Comparison of ENCODE assay signal across 9 cellular contexts in the genomic region with DNA sequence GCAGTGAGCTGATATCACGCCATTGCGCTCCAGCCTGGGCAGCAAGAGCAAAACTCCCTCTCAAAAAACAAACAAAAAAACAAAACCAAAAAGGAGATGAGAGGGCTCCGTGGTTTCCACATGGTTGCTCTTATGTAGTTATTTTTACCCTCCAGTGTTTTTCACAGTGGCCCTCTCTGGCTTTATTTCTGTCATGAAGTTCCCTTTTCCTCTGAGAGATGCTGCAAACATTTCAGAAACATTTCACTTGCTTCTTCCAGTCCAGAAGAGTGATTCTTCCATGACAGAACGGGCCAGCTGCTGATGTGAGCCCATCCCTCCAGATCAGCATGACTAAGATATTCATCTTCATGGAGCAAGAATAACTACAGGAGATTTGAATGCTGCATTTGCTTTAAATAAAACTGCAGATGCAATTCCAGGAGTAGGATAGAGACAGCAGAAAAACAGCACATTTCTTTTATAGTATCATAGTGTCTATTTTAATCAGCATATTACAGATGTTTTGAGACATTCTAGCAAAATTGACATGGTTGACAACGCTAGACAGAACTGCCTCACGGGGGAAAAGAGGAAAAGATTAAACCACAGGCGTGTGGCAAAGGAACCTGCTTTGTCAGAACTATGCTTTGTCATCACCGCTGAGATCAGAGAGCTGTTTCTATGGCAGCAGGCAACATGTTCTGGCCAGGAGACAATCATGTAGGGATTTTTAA. TPM values are rescaled to one million over a fixed set of nuclear protein-coding genes. Genes with fewer than 3 reads are reported as not detected.
DNase-seq lines count a peak whose midpoint lies in the region; ATAC-seq, FAIRE-seq and TF ChIP-seq lines count a peak whose summit lies in the region.
"Had no signal": no experiment of that assay in that cellular context is flagged by ENCODE, and none has a peak within 500 bp of the region (broad histone marks: within the 10 kb centered on the region; RNA-seq: fewer than 3 reads in every experiment).

No MANE protein-coding gene starts in this region.

- peaks cover 46% of the 10 kb centered on the region for H3K4me1 Mint-ChIP-seq in neural progenitor cell
- peaks cover 27% of the 10 kb centered on the region for H3K4me1 Mint-ChIP-seq in Calu3 (ENCODE audit: low read depth, unreplicated experiment)

- H3K4me1 ChIP-seq in GM12878 (ENCODE audit: control insufficient read depth, insufficient read depth, low read length) (peaks cover 18% of the 10 kb centered on the region), neural progenitor cell (peaks cover 26% of the 10 kb centered on the region)

- peak; percentile 89 for ATAC-seq in GM18909 (IDR thresholded peaks at IDR 0.05; ENCODE audit: poor library complexity, unreplicated experiment)
- ATAC-seq in HG03095 (IDR thresholded peaks at IDR 0.05; ENCODE audit: unreplicated experiment): peak; percentile 89
- ATAC-seq in GM12878: peak; percentile 88

- H3K36me3 Mint-ChIP-seq in neural progenitor cell (no peaks in the 10 kb centered on the region), Calu3 (ENCODE audit: insufficient read depth, unreplicated experiment) (no peaks in the 10 kb centered on the region)

- peaks cover 2% of the 10 kb centered on the region for H3K9me3 Mint-ChIP-seq in neural progenitor cell
- H3K9me3 Mint-ChIP-seq in Calu3 (ENCODE audit: low read depth, unreplicated experiment): no peaks in the 10 kb centered on the region

- H3F3A ChIP-seq in neural progenitor cell (ENCODE audit: low read depth): peaks cover 14% of the 10 kb centered on the region

- peaks cover 4% of the 10 kb centered on the region for H3K27me3 Mint-ChIP-seq in neural progenitor cell (ENCODE audit: insufficient read depth, low read depth)
- H3K27me3 Mint-ChIP-seq in Calu3 (ENCODE audit: unreplicated experiment): no peaks in the 10 kb centered on the region

- no peak overlapping the region for H3K27ac ChIP-seq in GM12878 (ENCODE audit: control insufficient read depth, insufficient read depth)
- no peak overlapping the region for H3K27ac ChIP-seq in neural progenitor cell

- H3K36me3 ChIP-seq in GM12878 (ENCODE audit: control insufficient read depth in 2 of 2, insufficient read depth in 2 of 2, low read length in 1 of 2) (no peaks in the 10 kb centered on the region), neural progenitor cell (no peaks in the 10 kb centered on the region)

- peak; percentile 52 for FAIRE-seq in GM12878 (lab: Jason Lieb, UNC)

- no peak; the same call in 1 of the 2 replicates for TF ChIP-seq RAD21 in GM12878 (IDR thresholded peaks at IDR 0.05; ENCODE audit: insufficient read depth, low read depth, low read length)

- POLR2A ChIA-PET in GM12878 (lab: Charles Lee): no interaction called here

- H3K27me3 ChIP-seq in GM12878 (replicated peaks in 1 of 2; ENCODE audit: control insufficient read depth in 2 of 2, insufficient read depth in 2 of 2, low read length in 1 of 2) (no peaks in the 10 kb centered on the region; a peak in 1 of 4 replicates), neural progenitor cell (no peaks in the 10 kb centered on the region)

- H2AFZ ChIP-seq in GM12878 (ENCODE audit: control insufficient read depth, low read depth, low read length): no peak overlapping the region
- H2AFZ ChIP-seq in neural progenitor cell (replicated peaks): no peak overlapping the region

- intact Hi-C loops in GM12878 (cut with micrococcal nuclease; ENCODE audit: unreplicated experiment): no loop called here
- intact Hi-C loops in Calu3 (cut with micrococcal nuclease; ENCODE audit: unreplicated experiment): no loop called here

- no peaks in the 10 kb centered on the region for H4K20me1 ChIP-seq in GM12878 (ENCODE audit: control insufficient read depth, insufficient read depth)
- no peaks in the 10 kb centered on the region for H4K20me1 ChIP-seq in neural progenitor cell (ENCODE audit: low read depth)

- DNase-seq in Caki2 (ENCODE audit: low read depth) (peak; percentile 81), NCI-H345 treated with DMSO at 0.1 percent for 48 hours (lab: John Stamatoyannopoulos, UW; ENCODE audit: unreplicated experiment) (peak; percentile 5), GM12878 (ENCODE audit: low read depth, low spot score) (peak; percentile 60), neural progenitor cell (ENCODE audit: low spot score) (peak; percentile 20), LoVo (ENCODE audit: low spot score) (no peak), Calu3 (no peak)

- CTCF ChIA-PET in GM12878 (lab: Yijun Ruan, JAX) (interaction anchor here (0.7 to 1.4 kb wide), 2 partner anchors 33 to 37 kb away, joined by 3 read pairs; no protein-coding TSS in a partner anchor), Calu3 (lab: Charles Lee) (no interaction called here)

- WGBS in GM12878 (ENCODE audit: insufficient coverage, insufficient replicate concordance, low lambda C conversion rate, missing lambda C conversion rate): 1% methylated on average over 8 of the region's 8 CpGs

- H3K27ac Mint-ChIP-seq in neural progenitor cell (peak overlapping the region; percentile 90), Calu3 (ENCODE audit: unreplicated experiment) (no peak overlapping the region)

- no peaks in the 10 kb centered on the region for H3K9me3 ChIP-seq in GM12878 (replicated peaks; ENCODE audit: control insufficient read depth, insufficient read depth, low read length)
- H3K9me3 ChIP-seq in neural progenitor cell (ENCODE audit: low read depth): no peaks in the 10 kb centered on the region

- BruUV-seq in GM12878 (replicated peaks; lab: Mats Ljungman, UMichigan): no TSS peak
- no TSS peak for BruUV-seq in Calu3 (replicated peaks; lab: Mats Ljungman, UMichigan)

- peak overlapping the region; percentile 48; the same call in 1 of the 2 replicates for H3K4me3 ChIP-seq in GM12878
- no peak overlapping the region for H3K4me3 ChIP-seq in neural progenitor cell
- H3K4me3 ChIP-seq: lung had no signal

- H3K4me3 Mint-ChIP-seq in neural progenitor cell (peak overlapping the region; percentile 33), Calu3 (ENCODE audit: low read depth, unreplicated experiment) (no peak overlapping the region)

- RAD21 ChIA-PET in GM12878 (lab: Charles Lee; ENCODE audit: unreplicated experiment): no interaction called here

- H3K9ac ChIP-seq in GM12878 (ENCODE audit: control insufficient read depth, insufficient read depth, low read length) (no peak overlapping the region), neural progenitor cell (no peak overlapping the region)

- SMC1A ChIA-PET in GM12878 (lab: Charles Lee; ENCODE audit: uncharacterized antibody, unreplicated experiment): no interaction called here

- no peaks in the 10 kb centered on the region for H3K79me2 ChIP-seq in GM12878 (ENCODE audit: control insufficient read depth, insufficient read depth, low read length)
- H3K79me2 ChIP-seq in neural progenitor cell (ENCODE audit: low read depth): no peaks in the 10 kb centered on the region

- H3K4me2 ChIP-seq in GM12878 (ENCODE audit: control insufficient read depth, insufficient read depth): peak overlapping the region; percentile 78
- peak overlapping the region; percentile 6 for H3K4me2 ChIP-seq in neural progenitor cell

- in situ Hi-C loops in Caki2 (cut with HindIII; ENCODE audit: low pct_unique_long_range_greater_than_20kb, low sequenced_read_pairs) (no loop called here), GM12878 (cut with MboI) (no loop called here)

- TF ChIP-seq EP300 in GM12878 (IDR thresholded peaks at IDR 0.05; ENCODE audit: borderline replicate concordance in 1 of 2, control insufficient read depth in 1 of 2, low read depth in 2 of 2, low read length in 2 of 2): peak in 1 of 2 experiments; percentile 9; a peak in 2 of 4 replicates

- TF ChIP-seq CTCF in GM12878 (IDR thresholded peaks at IDR 0.05 in 2 of 3, conservative IDR thresholded peaks at IDR 0.05 in 1 of 3; ENCODE audit: control insufficient read depth in 2 of 3, extremely low read depth in 1 of 3, insufficient read depth in 1 of 3, low read depth in 3 of 3, low read length in 3 of 3): no peak
- no peak for TF ChIP-seq CTCF in neural progenitor cell (IDR thresholded peaks at IDR 0.05)
- TF ChIP-seq CTCF in Calu3 (IDR thresholded peaks at IDR 0.05; ENCODE audit: unreplicated experiment): no peak

- TF ChIP-seq POLR2A in GM12878 (IDR thresholded peaks at IDR 0.05; ENCODE audit: low read depth, low read length): no peak

TF ChIP-seq in GM12878, 131 proteins besides CTCF, POLR2A, EP300 and RAD21 (continues in another document):
- TF ChIP-seq FOXK2 (IDR thresholded peaks at IDR 0.05) (no peak), CHD4 (IDR thresholded peaks at IDR 0.05) (no peak)
- TF ChIP-seq, protein P1, sequence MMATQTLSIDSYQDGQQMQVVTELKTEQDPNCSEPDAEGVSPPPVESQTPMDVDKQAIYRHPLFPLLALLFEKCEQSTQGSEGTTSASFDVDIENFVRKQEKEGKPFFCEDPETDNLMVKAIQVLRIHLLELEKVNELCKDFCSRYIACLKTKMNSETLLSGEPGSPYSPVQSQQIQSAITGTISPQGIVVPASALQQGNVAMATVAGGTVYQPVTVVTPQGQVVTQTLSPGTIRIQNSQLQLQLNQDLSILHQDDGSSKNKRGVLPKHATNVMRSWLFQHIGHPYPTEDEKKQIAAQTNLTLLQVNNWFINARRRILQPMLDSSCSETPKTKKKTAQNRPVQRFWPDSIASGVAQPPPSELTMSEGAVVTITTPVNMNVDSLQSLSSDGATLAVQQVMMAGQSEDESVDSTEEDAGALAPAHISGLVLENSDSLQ (IDR thresholded peaks at IDR 0.05): no peak

RNA-seq across cellular contexts. Expression of a gene that starts 40.3 kb away (rescaled TPM):
- total RNA-seq in Caki2 (2014; rRNA removed; shearing (Covaris generic); ENCODE audit: low replicate concordance): 41.9 and 62.1 TPM in 2 replicates
- total RNA-seq in GM12878 (2013; cell fraction: nucleolus; rRNA removed): 19.5 and 22.2 TPM in 2 replicates
- total RNA-seq in GM12878 (2014; rRNA removed) (0.98 and 1.2 TPM in 2 replicates), GM12878 (2014; rRNA removed; fragmentation: Illumina TruSeq; extraction: Trizol) (1.1 and 1.6 TPM in 2 replicates), GM12878 (2021) (1.4 and 1.7 TPM in 2 replicates), neural progenitor cell (ENCODE audit: low replicate concordance) (37.2 and 104 TPM in 2 replicates), Calu3 (2022) (11.1 and 15.0 TPM in 2 replicates)
- polyA plus RNA-seq in GM12878 (2011; ENCODE audit: low read depth): 1.0 TPM
- polyA plus RNA-seq in GM12878 (2011; rRNA removed) (2.0 and 3.0 TPM in 2 replicates), GM12878 (2014; fragmentation: Illumina TruSeq; extraction: Trizol) (1.4 and 2.6 TPM in 2 replicates), GM12878 (2014; fragmentation: Nextera tagmentation; extraction: Ambion mirVana) (under 1 TPM; 0.32 to 0.49 TPM), GM12878 (2014; rRNA removed) (0.59 and 0.75 TPM in 2 replicates), GM12878 (2016; fragmentation: Nextera tagmentation; extraction: Ambion mirVana) (under 1 TPM; 0.30 to 0.92 TPM)
- polyA plus RNA-seq in GM12878 (2011; cell fraction: cytosol; rRNA removed): 0.75 and 1.2 TPM in 2 replicates
- polyA plus RNA-seq in GM12878 (2011; cell fraction: nucleus; rRNA removed): 2.1 and 3.4 TPM in 2 replicates
- polyA plus RNA-seq in GM12878 (2012): 0.93 and 1.5 TPM in 2 replicates
- polyA minus RNA-seq in GM12878 (2011; rRNA and poly(A)+ RNA removed): 2.8 and 3.2 TPM in 2 replicates
- 0.52 and 1.6 TPM in 2 replicates for polyA minus RNA-seq in GM12878 (2011; cell fraction: cytosol; rRNA and poly(A)+ RNA removed)
- 3.1 and 3.4 TPM in 2 replicates for polyA minus RNA-seq in GM12878 (2011; cell fraction: nucleus; rRNA and poly(A)+ RNA removed)

Comparison
In these comparisons a context has a peak if more than half of its experiments do, and no peak if none do; other contexts are left out.
1. DNase-seq: peak in Caki2 (single experiment), NCI-H345 treated with DMSO at 0.1 percent for 48 hours (single experiment), GM12878 (single experiment) and neural progenitor cell (single experiment); none in LoVo (single experiment) and Calu3 (single experiment).
2. Peak in every context shown above with its lines, with median percentiles within 50 percentile points of each other: ATAC-seq.